In genomic region chr4:182925298-182925738, GRCh38 we compare ENCODE assay signal across 8 cellular contexts. TPM values are rescaled to one million over a fixed set of nuclear protein-coding genes. Genes with fewer than 3 reads are reported as not detected.
A peak's percentile ranks its signal among the peaks of the same experiment; 100 is the strongest.
DNase-seq lines count a peak whose midpoint lies in the region; ATAC-seq and TF ChIP-seq lines count a peak whose summit lies in the region.

No MANE protein-coding gene starts in this region.

- no peak for TF ChIP-seq EP300 in stomach (IDR thresholded peaks at IDR 0.05)

- H3K27ac Mint-ChIP-seq in activated CD4-positive, alpha-beta T cell treated with anti-CD3 and anti-CD28 coated beads for 36 hours, result no peak overlapping the region

- TF ChIP-seq CTCF in dorsolateral prefrontal cortex (IDR thresholded peaks at IDR 0.05 in 54 of 56, conservative IDR thresholded peaks at IDR 0.05 in 2 of 56; ENCODE audit: low read depth in 1 of 56, partially characterized antibody in 56 of 56) (peak in 55 of 56 donors; percentile 14 to 89 (median 69)), stomach (IDR thresholded peaks at IDR 0.05) (peak in 5 of 7 experiments; percentile 17 to 75 (median 49))

- H3K36me3 ChIP-seq in stomach, result no peaks in the 10 kb centered on the region

- H3K4me1 Mint-ChIP-seq in activated CD4-positive, alpha-beta T cell treated with anti-CD3 and anti-CD28 coated beads for 36 hours, result no peaks in the 10 kb centered on the region

- DNase-seq in Ammon's horn (ENCODE audit: low spot score), result peak; percentile 83
- DNase-seq in NCI-H226, result peak; percentile 26
- DNase-seq in activated CD4-positive, alpha-beta T cell treated with anti-CD3 and anti-CD28 coated beads for 36 hours, result peak; percentile 77
- DNase-seq in dorsolateral prefrontal cortex, result peak in 9 of 10 donors; percentile 48 to 72 (median 61)
- peak; percentile 75 for DNase-seq in mucosa of gallbladder (ENCODE audit: low spot score)
- DNase-seq in stomach, result peak; percentile 83

- H3K36me3 Mint-ChIP-seq in activated CD4-positive, alpha-beta T cell treated with anti-CD3 and anti-CD28 coated beads for 36 hours (ENCODE audit: low read depth), result no peaks in the 10 kb centered on the region

- H3K27me3 Mint-ChIP-seq in activated CD4-positive, alpha-beta T cell treated with anti-CD3 and anti-CD28 coated beads for 36 hours, result peaks cover 2% of the 10 kb centered on the region

- H3K4me3 ChIP-seq in dorsolateral prefrontal cortex, result no peak overlapping the region
- no peak overlapping the region for H3K4me3 ChIP-seq in stomach

- H3K9me3 ChIP-seq in stomach, result no peaks in the 10 kb centered on the region

- H3K4me3 Mint-ChIP-seq in activated CD4-positive, alpha-beta T cell treated with anti-CD3 and anti-CD28 coated beads for 36 hours, result no peak overlapping the region

- TF ChIP-seq POLR2A in stomach (IDR thresholded peaks at IDR 0.05), result no peak

- POLR2A ChIA-PET in activated CD4-positive, alpha-beta T cell treated with anti-CD3 and anti-CD28 coated beads for 36 hours (lab: Charles Lee), result interaction anchor here (0.8 kb wide), 1 partner anchor 10 kb away, joined by 6 read pairs; no protein-coding TSS in a partner anchor

- H3K4me1 ChIP-seq in stomach, result peaks cover 0 to 18% (median 10%) of the 10 kb centered on the region in 4 donors

- peak; percentile 100 for ATAC-seq in GM18868 (IDR thresholded peaks at IDR 0.05; ENCODE audit: unreplicated experiment)
- ATAC-seq in HG03064 (IDR thresholded peaks at IDR 0.05; ENCODE audit: low read depth, unreplicated experiment), result peak; percentile 99
- peak; percentile 98 for ATAC-seq in activated CD4-positive, alpha-beta T cell treated with anti-CD3 and anti-CD28 coated beads for 36 hours

- CTCF ChIA-PET in activated CD4-positive, alpha-beta T cell treated with anti-CD3 and anti-CD28 coated beads for 36 hours (lab: Charles Lee), result interaction anchor here (0.8 to 1.9 kb wide), 10 partner anchors 9 to 1222 kb away, joined by 3 to 7 read pairs (median 4); no protein-coding TSS in a partner anchor

- WGBS in stomach, 5 donors, result 42 to 65% (median 43%) methylated on average over 9 of the region's 9 CpGs

- H3K27ac ChIP-seq in dorsolateral prefrontal cortex (no peak overlapping the region), stomach (no peak overlapping the region)

- H3K9me3 Mint-ChIP-seq in activated CD4-positive, alpha-beta T cell treated with anti-CD3 and anti-CD28 coated beads for 36 hours (ENCODE audit: low read depth), result no peaks in the 10 kb centered on the region

- no peaks in the 10 kb centered on the region for H3K27me3 ChIP-seq in dorsolateral prefrontal cortex
- H3K27me3 ChIP-seq in stomach, result no peaks in the 10 kb centered on the region

- intact Hi-C loops in activated CD4-positive, alpha-beta T cell treated with anti-CD3 and anti-CD28 coated beads for 36 hours (cut with DNase I, micrococcal nuclease), result loop anchor here (2.0 to 10.0 kb wide), 3 partner anchors 441 to 1781 kb away; no protein-coding TSS in a partner anchor
- intact Hi-C loops in dorsolateral prefrontal cortex (cut with DNase I) (loop anchor here (10.0 kb wide), 2 partner anchors 451 to 1781 kb away; no protein-coding TSS in a partner anchor), stomach (cut with DNase I; ENCODE audit: low total_unique reads) (no loop called here)

RNA-seq across cellular contexts. Expression of gene DCTD, which starts 8.1 kb away (rescaled TPM):
- total RNA-seq in activated CD4-positive, alpha-beta T cell treated with anti-CD3 and anti-CD28 coated beads for 36 hours, result 100 to 1,000 TPM; 119 to 128 TPM
- 10 to 100 TPM; 30.1 to 80.6 (median 59.1) TPM for total RNA-seq in dorsolateral prefrontal cortex
- 141 TPM for total RNA-seq in mucosa of gallbladder
- total RNA-seq in stomach, result 10 to 100 TPM in 4 of 5 donors, 1 to 10 TPM in 1; 3.5 to 90.6 (median 81.7) TPM
- 10 to 100 TPM; 50.7 to 62.6 (median 57.1) TPM for polyA plus RNA-seq in stomach

Comparison
In these comparisons a context has a peak if more than half of its experiments do, and no peak if none do; other contexts are left out.
1. DNase-seq: peak in every context shown above with its lines; median percentile 83 in Ammon's horn; 83 in stomach; 77 in activated CD4-positive, alpha-beta T cell treated with anti-CD3 and anti-CD28 coated beads for 36 hours; 75 in mucosa of gallbladder; 61 in dorsolateral prefrontal cortex; 26 in NCI-H226.